17 cellular contexts compared by ENCODE assay signal in the genomic region with DNA sequence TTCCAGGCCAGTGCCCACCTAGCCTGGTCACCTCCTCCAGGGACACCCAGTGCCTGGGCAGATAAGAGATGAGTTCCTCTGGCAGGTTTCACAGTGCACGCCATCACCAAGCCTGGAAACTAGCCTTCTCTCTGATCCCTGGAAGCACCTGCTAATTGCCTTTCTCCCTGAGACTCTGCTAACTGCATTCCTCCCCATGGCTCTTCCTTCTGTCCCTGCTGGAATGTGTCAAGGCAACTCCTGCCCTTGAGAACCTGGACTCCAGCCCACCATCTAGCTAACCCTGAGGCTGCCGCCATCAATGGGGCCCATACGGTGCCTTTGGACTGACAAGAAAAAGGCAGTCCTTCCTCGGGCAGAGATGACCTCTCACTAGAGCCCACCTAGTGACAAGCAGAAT. TPM values are rescaled to one million over a fixed set of nuclear protein-coding genes. Genes with fewer than 3 reads are reported as not detected.
DNase-seq lines count a peak whose midpoint lies in the region; ATAC-seq lines count a peak whose summit lies in the region.
"Had no signal": no experiment of that assay in that cellular context is flagged by ENCODE, and none has a peak within 500 bp of the region (broad histone marks: within the 10 kb centered on the region; RNA-seq: fewer than 3 reads in every experiment).

No MANE protein-coding gene starts in this region.

- CTCF ChIA-PET in naive thymus-derived CD4-positive, alpha-beta T cell (lab: Charles Lee): interaction anchor here (1.0 to 4.1 kb wide), 2 partner anchors 15 to 16 kb away, joined by 5 to 37 read pairs; no protein-coding TSS in a partner anchor

- POLR2A ChIA-PET in naive thymus-derived CD4-positive, alpha-beta T cell (lab: Charles Lee): interaction anchor here (0.8 to 1.7 kb wide), 3 partner anchors 8 to 80 kb away, joined by 3 to 4 read pairs (median 3); a partner anchor contains a TSS

- H3K9ac ChIP-seq in BLaER1 treated with 17β-estradiol and CSF1 and Interleukin-3, amounts not matched to agents 10 nM and 100 nM: no peak overlapping the region

- no peak for ATAC-seq in CD4-positive, CD25-positive, alpha-beta regulatory T cell (ENCODE audit: low read depth in 2 of 2)
- ATAC-seq in activated T-helper 17 cell treated with anti-CD3 and anti-CD28 coated beads, Interleukin-2, amount 50 U/mL, for 72 hours (replicated peaks): no peak
- ATAC-seq in naive thymus-derived CD4-positive, alpha-beta T cell: no peak
- no peak for ATAC-seq in HG02588 (IDR thresholded peaks at IDR 0.05; ENCODE audit: unreplicated experiment)
- no peak for ATAC-seq in HG02840 (IDR thresholded peaks at IDR 0.05; ENCODE audit: low FRiP score, unreplicated experiment)
- ATAC-seq: HepG2 had no signal

- H3K36me3 ChIP-seq in BLaER1 treated with 17β-estradiol and CSF1 and Interleukin-3, amounts not matched to agents 10 nM and 100 nM: peaks cover 0 to 7% (median 0%) of the 10 kb centered on the region in 11 experiments; a peak in 2 of 22 replicates
- no peaks in the 10 kb centered on the region for H3K36me3 ChIP-seq in CD4-positive, CD25-positive, alpha-beta regulatory T cell (ENCODE audit: control insufficient read depth, insufficient read depth, low read length)
- H3K36me3 ChIP-seq in naive thymus-derived CD4-positive, alpha-beta T cell (ENCODE audit: control insufficient read depth in 2 of 3, insufficient read depth in 3 of 3, low read length in 3 of 3): peaks cover 0 to 32% (median 4%) of the 10 kb centered on the region in 3 experiments
- H3K36me3 ChIP-seq in MG63: no peaks in the 10 kb centered on the region
- H3K36me3 ChIP-seq: BE2C had no signal

- DNase-seq in CD4-positive, CD25-positive, alpha-beta regulatory T cell: no peak
- DNase-seq in naive thymus-derived CD4-positive, alpha-beta T cell: no peak
- no peak for DNase-seq in MG63
- DNase-seq: BE2C, Caco-2, H7, NCI-H1105 treated with DMSO at 0.1 percent for 48 hours, NCI-H187, NCI-H748 treated with DMSO at 0.1 percent for 48 hours, PC-9, Right ventricle myocardium superior had no signal

- peak overlapping the region in 8 of 11 experiments; percentile 26 to 65 (median 54); a peak in 10 of 22 replicates for H3K4me2 ChIP-seq in BLaER1 treated with 17β-estradiol and CSF1 and Interleukin-3, amounts not matched to agents 10 nM and 100 nM
- H3K4me2 ChIP-seq: PC-9 had no signal

- intact Hi-C loops in naive thymus-derived CD4-positive, alpha-beta T cell (cut with micrococcal nuclease): no loop called here

- H3K27ac ChIP-seq in BLaER1 treated with 17β-estradiol and CSF1 and Interleukin-3, amounts not matched to agents 10 nM and 100 nM: no peak overlapping the region
- H3K27ac ChIP-seq in CD4-positive, CD25-positive, alpha-beta regulatory T cell (ENCODE audit: insufficient read depth, low read length, poor library complexity, severe bottlenecking): no peak overlapping the region
- H3K27ac ChIP-seq in naive thymus-derived CD4-positive, alpha-beta T cell (ENCODE audit: low read depth, low read length): peak overlapping the region; percentile 51
- H3K27ac ChIP-seq: PC-9 had no signal

- peaks cover 18% of the 10 kb centered on the region for H3K36me3 Mint-ChIP-seq in CD4-positive, CD25-positive, alpha-beta regulatory T cell
- peaks cover 6% of the 10 kb centered on the region for H3K36me3 Mint-ChIP-seq in activated T-helper 17 cell treated with anti-CD3 and anti-CD28 coated beads, Interleukin-2, amount 50 U/mL, for 72 hours (ENCODE audit: low read depth)
- H3K36me3 Mint-ChIP-seq in naive thymus-derived CD4-positive, alpha-beta T cell: peaks cover 3 to 42% (median 14%) of the 10 kb centered on the region in 5 donors

- H3K27me3 Mint-ChIP-seq in CD4-positive, CD25-positive, alpha-beta regulatory T cell: no peaks in the 10 kb centered on the region
- no peaks in the 10 kb centered on the region for H3K27me3 Mint-ChIP-seq in activated T-helper 17 cell treated with anti-CD3 and anti-CD28 coated beads, Interleukin-2, amount 50 U/mL, for 72 hours
- H3K27me3 Mint-ChIP-seq in naive thymus-derived CD4-positive, alpha-beta T cell: no peaks in the 10 kb centered on the region

- no peaks in the 10 kb centered on the region for H3K9me3 ChIP-seq in BLaER1 treated with 17β-estradiol and CSF1 and Interleukin-3, amounts not matched to agents 10 nM and 100 nM (replicated peaks in 1 of 11)
- H3K9me3 ChIP-seq in CD4-positive, CD25-positive, alpha-beta regulatory T cell (ENCODE audit: control insufficient read depth in 2 of 2, low read length in 2 of 2): no peaks in the 10 kb centered on the region
- no peaks in the 10 kb centered on the region for H3K9me3 ChIP-seq in naive thymus-derived CD4-positive, alpha-beta T cell (ENCODE audit: control insufficient read depth in 2 of 3, low read length in 3 of 3)
- no peaks in the 10 kb centered on the region for H3K9me3 ChIP-seq in MG63
- H3K9me3 ChIP-seq: BE2C, Caco-2 had no signal

- peak overlapping the region in 2 of 3 donors; percentile 75 to 77 for H3K27ac Mint-ChIP-seq in CD4-positive, CD25-positive, alpha-beta regulatory T cell
- H3K27ac Mint-ChIP-seq in activated T-helper 17 cell treated with anti-CD3 and anti-CD28 coated beads, Interleukin-2, amount 50 U/mL, for 72 hours: peak overlapping the region; percentile 86
- H3K27ac Mint-ChIP-seq in naive thymus-derived CD4-positive, alpha-beta T cell: peak overlapping the region in 8 of 9 donors; percentile 41 to 95 (median 85)

- H3K4me3 Mint-ChIP-seq in CD4-positive, CD25-positive, alpha-beta regulatory T cell: no peak overlapping the region
- no peak overlapping the region for H3K4me3 Mint-ChIP-seq in activated T-helper 17 cell treated with anti-CD3 and anti-CD28 coated beads, Interleukin-2, amount 50 U/mL, for 72 hours
- H3K4me3 Mint-ChIP-seq in naive thymus-derived CD4-positive, alpha-beta T cell: peak overlapping the region in 4 of 10 donors; percentile 22 to 69 (median 51)

- peaks cover 31 to 56% (median 42%) of the 10 kb centered on the region in 10 experiments for H3K4me1 ChIP-seq in BLaER1 treated with 17β-estradiol and CSF1 and Interleukin-3, amounts not matched to agents 10 nM and 100 nM
- H3K4me1 ChIP-seq in CD4-positive, CD25-positive, alpha-beta regulatory T cell (ENCODE audit: control insufficient read depth, insufficient read depth, low read length, poor library complexity, severe bottlenecking): peaks cover 1% of the 10 kb centered on the region
- H3K4me1 ChIP-seq in naive thymus-derived CD4-positive, alpha-beta T cell (ENCODE audit: control insufficient read depth in 2 of 2, insufficient read depth in 2 of 2, low read length in 2 of 2): peaks cover 0 to 24% of the 10 kb centered on the region in 2 donors
- H3K4me1 ChIP-seq: BE2C had no signal

- H3K4me1 Mint-ChIP-seq in CD4-positive, CD25-positive, alpha-beta regulatory T cell: peaks cover 5 to 31% (median 10%) of the 10 kb centered on the region in 4 donors
- peaks cover 19% of the 10 kb centered on the region for H3K4me1 Mint-ChIP-seq in activated T-helper 17 cell treated with anti-CD3 and anti-CD28 coated beads, Interleukin-2, amount 50 U/mL, for 72 hours
- peaks cover 19 to 62% (median 37%) of the 10 kb centered on the region in 7 donors for H3K4me1 Mint-ChIP-seq in naive thymus-derived CD4-positive, alpha-beta T cell

- H3K9me3 Mint-ChIP-seq in CD4-positive, CD25-positive, alpha-beta regulatory T cell: no peaks in the 10 kb centered on the region
- no peaks in the 10 kb centered on the region for H3K9me3 Mint-ChIP-seq in activated T-helper 17 cell treated with anti-CD3 and anti-CD28 coated beads, Interleukin-2, amount 50 U/mL, for 72 hours
- H3K9me3 Mint-ChIP-seq in naive thymus-derived CD4-positive, alpha-beta T cell: no peaks in the 10 kb centered on the region

- no peaks in the 10 kb centered on the region for H4K20me1 ChIP-seq in BLaER1 treated with 17β-estradiol and CSF1 and Interleukin-3, amounts not matched to agents 10 nM and 100 nM

- no peaks in the 10 kb centered on the region for H3K27me3 ChIP-seq in BLaER1 treated with 17β-estradiol and CSF1 and Interleukin-3, amounts not matched to agents 10 nM and 100 nM
- no peaks in the 10 kb centered on the region for H3K27me3 ChIP-seq in CD4-positive, CD25-positive, alpha-beta regulatory T cell (ENCODE audit: control insufficient read depth, insufficient read depth, low read length)
- H3K27me3 ChIP-seq in naive thymus-derived CD4-positive, alpha-beta T cell (ENCODE audit: control insufficient read depth in 2 of 2, insufficient read depth in 2 of 2, low read length in 2 of 2): no peaks in the 10 kb centered on the region
- H3K27me3 ChIP-seq in MG63: no peaks in the 10 kb centered on the region
- H3K27me3 ChIP-seq: BE2C had no signal

- no peak overlapping the region for H3K4me3 ChIP-seq in BLaER1 treated with 17β-estradiol and CSF1 and Interleukin-3, amounts not matched to agents 10 nM and 100 nM
- no peak overlapping the region for H3K4me3 ChIP-seq in CD4-positive, CD25-positive, alpha-beta regulatory T cell (ENCODE audit: low read depth, low read length)
- no peak overlapping the region for H3K4me3 ChIP-seq in naive thymus-derived CD4-positive, alpha-beta T cell (ENCODE audit: low read length)
- H3K4me3 ChIP-seq in MG63: no peak overlapping the region
- H3K4me3 ChIP-seq: PC-9 had no signal

RNA-seq across cellular contexts. Expression of a gene that starts 18.5 kb away (rescaled TPM):
- 31.2 TPM for total RNA-seq in CD4-positive, CD25-positive, alpha-beta regulatory T cell
- polyA plus RNA-seq in CD4-positive, CD25-positive, alpha-beta regulatory T cell: 10 to 100 TPM in 1 of 4 donors, 1 to 10 TPM in 3; 5.0 to 10.7 (median 8.1) TPM
- total RNA-seq in activated T-helper 17 cell treated with anti-CD3 and anti-CD28 coated beads, Interleukin-2, amount 50 U/mL, for 72 hours: 10 to 100 TPM in 1 of 2 donors, 1 to 10 TPM in 1; 1.9 to 12.1 TPM
- 100 to 1,000 TPM in 2 of 5 experiments, 10 to 100 TPM in 2, 1 to 10 TPM in 1; 8.0 to 133 (median 70.5) TPM for total RNA-seq in naive thymus-derived CD4-positive, alpha-beta T cell
- 10 to 100 TPM; 30.5 to 44.8 TPM for polyA plus RNA-seq in naive thymus-derived CD4-positive, alpha-beta T cell
- not detected in 2 replicates for total RNA-seq in MG63 (2014; rRNA removed; shearing (Covaris generic); ENCODE audit: low replicate concordance)
- polyA plus RNA-seq: AG04450 had no signal
